ENCODE assay signal across 8 cellular contexts in genomic region chr5:134845852-134846640, GRCh38. TPM values are rescaled to one million over a fixed set of nuclear protein-coding genes. Genes with fewer than 3 reads are reported as not detected.
DNase-seq lines count a peak whose midpoint lies in the region; ATAC-seq, FAIRE-seq and TF ChIP-seq lines count a peak whose summit lies in the region.

Gene C5orf24 (plus strand): TSS chr5:134845968. CDS start chr5:134854901, 8,933 bp downstream.

- peak within 1 kb of the TSS; percentile 74 for H3K4me2 ChIP-seq in HepG2 (ENCODE audit: low read depth, low read length)

- H4K20me1 ChIP-seq in HepG2 (ENCODE audit: insufficient read depth, low read length): no peaks in the 10 kb centered on the region

- CTCF ChIA-PET in HepG2 (lab: Yijun Ruan, JAX; ENCODE audit: low intra/inter-chr PET ratio, low total read pairs): no interaction called here

- H3K9me3 ChIP-seq in HepG2 (ENCODE audit: low read length): no peaks in the 10 kb centered on the region

- peak; percentile 93 to 94 for TF ChIP-seq POLR2A in HepG2 (IDR thresholded peaks at IDR 0.05; ENCODE audit: insufficient read depth in 1 of 2, low read depth in 2 of 2, low read length in 2 of 2)

- 0% methylated on average over 18 of the region's 84 CpGs for WGBS in HepG2 (ENCODE audit: low lambda C conversion rate)

- no peak for TF ChIP-seq CTCF in C4-2B (conservative IDR thresholded peaks at IDR 0.05)
- TF ChIP-seq CTCF in HepG2 (CRISPR knock-in tag; IDR thresholded peaks at IDR 0.05): no peak; the same call in 1 of the 2 replicates

- peaks cover 23% of the 10 kb centered on the region for H3K79me2 ChIP-seq in HepG2 (ENCODE audit: insufficient read depth, low read length)

- no TSS peak for BruUV-seq in HepG2 (replicated peaks; lab: Mats Ljungman, UMichigan)

- peak; percentile 92 for ATAC-seq in GM19351 (IDR thresholded peaks at IDR 0.05; ENCODE audit: unreplicated experiment)
- ATAC-seq in HG03520 (IDR thresholded peaks at IDR 0.05; ENCODE audit: unreplicated experiment): peak; percentile 89
- peak; percentile 96 for ATAC-seq in HepG2

- peak; percentile 71 for TF ChIP-seq RAD21 in HepG2 (CRISPR knock-in tag; IDR thresholded peaks at IDR 0.05)

- H2AFZ ChIP-seq in HepG2 (ENCODE audit: low read length): no peak within 1 kb of the TSS

- intact Hi-C loops in HepG2 (cut with micrococcal nuclease; ENCODE audit: unreplicated experiment): loop anchor here (2.0 to 5.0 kb wide), 2 partner anchors 39 to 59 kb away; partner anchors contain the start of gene PCBD2

- H3K27me3 ChIP-seq in HepG2 (ENCODE audit: control insufficient read depth in 1 of 2, insufficient read depth in 2 of 2, low read length in 2 of 2): no peaks in the 10 kb centered on the region

- H3K27ac ChIP-seq in C4-2B (peak within 1 kb of the TSS; percentile 95), HepG2 (ENCODE audit: extremely low read length, insufficient read depth, low read length) (peak within 1 kb of the TSS; percentile 94)

- in situ Hi-C loops in HepG2 (cut with HindIII; ENCODE audit: extremely low pct_ligation_motif_present, low pct_unique_long_range_greater_than_20kb): no loop called here

- H3K4me1 ChIP-seq in HepG2 (ENCODE audit: insufficient read depth, low read length): peaks cover 50% of the 10 kb centered on the region

- POLR2A ChIA-PET in HepG2 (lab: Yijun Ruan, JAX): interaction anchor here (0.7 to 2.4 kb wide), 13 partner anchors 8 to 253 kb away, joined by 3 to 37 read pairs (median 5); partner anchors contain the start of genes DDX46, PCBD2 and TXNDC15

- H3K36me3 ChIP-seq in HepG2 (replicated peaks in 1 of 2; ENCODE audit: control insufficient read depth in 1 of 2, insufficient read depth in 2 of 2, low read length in 2 of 2): no peaks in the 10 kb centered on the region

- TF ChIP-seq EP300 in HepG2 (IDR thresholded peaks at IDR 0.05; ENCODE audit: low read depth in 2 of 2, low read length in 2 of 2) (no peak), HepG2 (CRISPR knock-in tag; IDR thresholded peaks at IDR 0.05; ENCODE audit: borderline replicate concordance) (no peak)

- peak; percentile 30 for FAIRE-seq in HepG2 (lab: Jason Lieb, UNC)

- peak; percentile 81 for DNase-seq in NCI-H748 treated with DMSO at 0.1 percent for 48 hours (lab: John Stamatoyannopoulos, UW)
- peak; percentile 89 to 94 for DNase-seq in activated CD4-positive, alpha-beta T cell treated with anti-CD3 and anti-CD28 coated beads, Interleukin-2, amount 50 U/mL, for 48 hours
- DNase-seq in dermis blood vessel endothelial cell: peak; percentile 99
- peak; percentile 88 for DNase-seq in HepG2 (ENCODE audit: low spot score)
- peak; percentile 86 to 89 for DNase-seq in stimulated activated CD4-positive, alpha-beta T cell treated with anti-CD3 and anti-CD28 coated beads, Interleukin-2, amount 100 ng/mL, for 48 hours

- peak within 1 kb of the TSS; percentile 92 for H3K9ac ChIP-seq in HepG2 (ENCODE audit: insufficient read depth, low read depth, low read length)

- peak within 1 kb of the TSS; percentile 72 to 81 (median 74) for H3K4me3 ChIP-seq in HepG2 (replicated peaks in 1 of 3; ENCODE audit: insufficient read depth in 1 of 3, low read depth in 2 of 3, low read length in 3 of 3)

TF ChIP-seq in HepG2, 621 proteins besides CTCF, POLR2A, EP300 and RAD21 (continues in another document):
- TF ChIP-seq XRCC5 (optimal IDR thresholded peaks at IDR 0.05; ENCODE audit: low read length) (peak; percentile 35), DRAP1 (CRISPR knock-in tag; IDR thresholded peaks at IDR 0.05) (peak; percentile 85), ZNF772 (CRISPR knock-in tag; IDR thresholded peaks at IDR 0.05) (peak; percentile 76; the same call in 1 of the 2 replicates), FLYWCH1 (CRISPR knock-in tag; IDR thresholded peaks at IDR 0.05) (0 out of 2 replicates have a peak, but pooled peaks have one; percentile 75), ZHX2 (IDR thresholded peaks at IDR 0.05; ENCODE audit: low read depth) (0 out of 2 replicates have a peak, but pooled peaks have one; percentile 38), ZHX2 (CRISPR knock-in tag; IDR thresholded peaks at IDR 0.05; ENCODE audit: borderline replicate concordance) (no peak; the same call in 1 of the 2 replicates)

RNA-seq across cellular contexts. Expression of gene C5orf24, which starts in this region (rescaled TPM):
- 52.2 and 76.2 TPM in 2 replicates for total RNA-seq in dermis blood vessel endothelial cell
- 41.5 and 52.6 TPM in 2 replicates for total RNA-seq in HepG2 (2016; rRNA removed; fragmentation: Illumina TruSeq; extraction: Trizol)
- 10.3 and 10.6 TPM in 2 replicates for total RNA-seq in HepG2 (2016; cell fraction: cytosol; rRNA removed; fragmentation: Illumina TruSeq; extraction: Trizol; ENCODE audit: low read depth)
- 39.8 and 49.7 TPM in 2 replicates for total RNA-seq in HepG2 (2016; cell fraction: insoluble cytoplasmic fraction; rRNA removed; fragmentation: Illumina TruSeq; extraction: Trizol)
- total RNA-seq in HepG2 (2016; cell fraction: membrane; rRNA removed; fragmentation: Illumina TruSeq; extraction: Trizol): 33.9 and 34.4 TPM in 2 replicates
- 39.4 and 43.9 TPM in 2 replicates for total RNA-seq in HepG2 (2016; cell fraction: nucleus; rRNA removed; fragmentation: Illumina TruSeq; extraction: Trizol)
- polyA plus RNA-seq in HepG2 (2011; rRNA removed): 30.3 and 34.6 TPM in 2 replicates
- 10.6 and 18.7 TPM in 2 replicates for polyA plus RNA-seq in HepG2 (2011; cell fraction: cytosol; rRNA removed)
- polyA plus RNA-seq in HepG2 (2011; cell fraction: nucleus; rRNA removed): 23.1 and 31.3 TPM in 2 replicates
- 25.4 and 26.1 TPM in 2 replicates for polyA plus RNA-seq in HepG2 (2012)
- polyA plus RNA-seq in HepG2 (2016; cell fraction: cytosol; fragmentation: Illumina TruSeq; extraction: Trizol; ENCODE audit: low read depth): 8.0 and 8.8 TPM in 2 replicates
- 39.1 and 45.0 TPM in 2 replicates for polyA plus RNA-seq in HepG2 (2016; cell fraction: insoluble cytoplasmic fraction; fragmentation: Illumina TruSeq; extraction: Trizol; ENCODE audit: low read depth)
- polyA plus RNA-seq in HepG2 (2016; cell fraction: membrane; fragmentation: Illumina TruSeq; extraction: Trizol; ENCODE audit: low read depth): 19.7 and 20.6 TPM in 2 replicates
- polyA plus RNA-seq in HepG2 (2016; cell fraction: nucleus; fragmentation: Illumina TruSeq; extraction: Trizol; ENCODE audit: insufficient read depth, low read depth): 53.8 and 56.9 TPM in 2 replicates
- polyA minus RNA-seq in HepG2 (2011; rRNA and poly(A)+ RNA removed; ENCODE audit: low replicate concordance): 32.1 and 44.9 TPM in 2 replicates
- 24.9 and 25.5 TPM in 2 replicates for polyA minus RNA-seq in HepG2 (2011; cell fraction: cytosol; rRNA and poly(A)+ RNA removed)
- 61.3 and 65.8 TPM in 2 replicates for polyA minus RNA-seq in HepG2 (2011; cell fraction: nucleus; rRNA and poly(A)+ RNA removed)

Comparison
In these comparisons a context has a peak if more than half of its experiments do, and no peak if none do; other contexts are left out.
1. Peak in every context shown above with its lines: DNase-seq, ATAC-seq, H3K4me3 ChIP-seq and H3K27ac ChIP-seq.